In genomic region chr11:35173620-35174278, GRCh38 we compare ENCODE assay signal across 11 cellular contexts. TPM values are rescaled to one million over a fixed set of nuclear protein-coding genes. Genes with fewer than 3 reads are reported as not detected.
DNase-seq lines count a peak whose midpoint lies in the region; ATAC-seq and TF ChIP-seq lines count a peak whose summit lies in the region.
"Had no signal": no experiment of that assay in that cellular context is flagged by ENCODE, and none has a peak within 500 bp of the region (broad histone marks: within the 10 kb centered on the region; RNA-seq: fewer than 3 reads in every experiment).

No MANE protein-coding gene starts in this region.

- H3K27me3 Mint-ChIP-seq in T-cell = no peaks in the 10 kb centered on the region

- H3K4me1 ChIP-seq in gastroesophageal sphincter (peaks cover 42 to 71% (median 46%) of the 10 kb centered on the region in 3 donors), thymus (ENCODE audit: control insufficient read depth, insufficient read depth, low read length) (peaks cover 33% of the 10 kb centered on the region)

- no peak overlapping the region for H3K4me3 ChIP-seq in gastroesophageal sphincter
- no peak overlapping the region for H3K4me3 ChIP-seq in thymus (ENCODE audit: low read length)
- H3K4me3 ChIP-seq: right atrium auricular region had no signal

- TF ChIP-seq POLR2A in gastroesophageal sphincter (IDR thresholded peaks at IDR 0.05) = no peak

- TF ChIP-seq CTCF in gastroesophageal sphincter (IDR thresholded peaks at IDR 0.05) = no peak

- no peaks in the 10 kb centered on the region for H3K9me3 ChIP-seq in gastroesophageal sphincter
- no peaks in the 10 kb centered on the region for H3K9me3 ChIP-seq in thymus (ENCODE audit: control insufficient read depth)
- H3K9me3 ChIP-seq: right atrium auricular region had no signal

- ATAC-seq in T-cell (replicated peaks in 1 of 4) (peak; percentile 11 to 20 (median 16)), gastroesophageal sphincter (no peak), HG03457 (IDR thresholded peaks at IDR 0.05; ENCODE audit: unreplicated experiment) (no peak)

- H3K36me3 ChIP-seq in gastroesophageal sphincter (peaks cover 0 to 23% of the 10 kb centered on the region in 2 donors), thymus (ENCODE audit: control insufficient read depth, insufficient read depth) (peaks cover 5% of the 10 kb centered on the region)

- H3K36me3 Mint-ChIP-seq in T-cell = peaks cover 73% of the 10 kb centered on the region

- POLR2A ChIA-PET in T-cell (lab: Charles Lee) = interaction anchor here (0.5 to 2.8 kb wide), 19 partner anchors 8 to 259 kb away, joined by 3 to 13 read pairs (median 4); partner anchors contain the start of gene CD44 (in 1 of the 2)

- DNase-seq in NCI-H1417 (lab: John Stamatoyannopoulos, UW) (peak in 2 of 3 experiments; percentile 11 to 35), NCI-H1417 treated with DMSO at 0.1 percent for 48 hours (lab: John Stamatoyannopoulos, UW) (no peak), T-cell (peak in 1 of 34 experiments; percentile 14), NCI-H69 (lab: John Stamatoyannopoulos, UW) (no peak)
- no peak for DNase-seq in activated effector memory CD4-positive, alpha-beta T cell treated with Interleukin-2 at 50 U/mL for 16 hours
- DNase-seq: 8988T, NCI-H1436 had no signal

- H3K27ac Mint-ChIP-seq in T-cell = peak overlapping the region; percentile 100

- no peaks in the 10 kb centered on the region for H3K27me3 ChIP-seq in gastroesophageal sphincter
- H3K27me3 ChIP-seq in thymus (ENCODE audit: control insufficient read depth, insufficient read depth) = no peaks in the 10 kb centered on the region
- H3K27me3 ChIP-seq: right atrium auricular region had no signal

- peaks cover 0 to 3% (median 0%) of the 10 kb centered on the region in 3 donors for H3K9me3 Mint-ChIP-seq in T-cell

- H3K27ac ChIP-seq in gastroesophageal sphincter (peak overlapping the region; percentile 39 to 66 (median 56)), thymus (ENCODE audit: low read depth) (peak overlapping the region; percentile 78)

- CTCF ChIA-PET in T-cell (lab: Charles Lee) = interaction anchor here (0.7 to 1.8 kb wide), 9 partner anchors 10 to 249 kb away, joined by 3 to 5 read pairs (median 3); no protein-coding TSS in a partner anchor

- H3K4me1 Mint-ChIP-seq in T-cell = peaks cover 95 to 97% (median 96%) of the 10 kb centered on the region in 3 donors

- WGBS in gastroesophageal sphincter (ENCODE audit: low coverage in 1 of 2), 2 donors = 46 to 61% methylated on average over 2 of the region's 2 CpGs
- 43% methylated on average over 2 of the region's 2 CpGs for WGBS in thymus

- TF ChIP-seq EP300 in gastroesophageal sphincter (IDR thresholded peaks at IDR 0.05) = no peak

- peak overlapping the region; percentile 55 to 69 (median 66) for H3K4me3 Mint-ChIP-seq in T-cell

RNA-seq across cellular contexts. Expression of gene CD44, which starts 34.8 kb away (rescaled TPM):
- total RNA-seq in T-cell (1,000 to 10,000 TPM in 1 of 5 donors, 100 to 1,000 TPM in 4; 732 to 1,108 (median 781) TPM), gastroesophageal sphincter (100 to 1,000 TPM; 211 to 319 (median 266) TPM)
- polyA plus RNA-seq in thymus = 78.7 TPM

Comparison
In these comparisons a context has a peak if more than half of its experiments do, and no peak if none do; other contexts are left out.
1. DNase-seq: peak in NCI-H1417 (2 of 3); none in NCI-H1417 treated with DMSO at 0.1 percent for 48 hours (single experiment), NCI-H69 (single experiment) and activated effector memory CD4-positive, alpha-beta T cell treated with Interleukin-2 at 50 U/mL for 16 hours (single experiment).
2. ATAC-seq: peak in T-cell (4 of 4); none in gastroesophageal sphincter (single experiment) and HG03457 (single experiment).